Comparison of ENCODE assay signal across 16 cellular contexts in genomic region chr9:108517591-108518365, GRCh38.
"Had no signal": no experiment of that assay in that cellular context is flagged by ENCODE, and none has a peak within 500 bp of the region (broad histone marks: within the 10 kb centered on the region; RNA-seq: fewer than 3 reads in every experiment).

No MANE protein-coding gene starts in this region.

- H3K4me1 ChIP-seq: body of pancreas, lower lobe of right lung, pancreas, testis, vagina had no signal

- ATAC-seq: activated naive CD8-positive, alpha-beta T cell treated with anti-CD3 and anti-CD28 coated beads, Interleukin-2, amount 50 U/mL, for 24 hours; body of pancreas; lower lobe of right lung; natural killer cell treated with Interleukin-12 subunit alpha and Interleukin-12 subunit beta and Interleukin-15 and Interleukin-18, amount 100 ng/mL, for 72 hours; pancreas; sciatic nerve had no signal

- H3K36me3 ChIP-seq: lower lobe of right lung, pancreas, vagina had no signal

- DNase-seq: activated CD4-positive, alpha-beta memory T cell treated with anti-CD3 and anti-CD28 coated beads, Interleukin-2, amount 10 ng/mL, durations not matched to agents 7 days and 5 days; activated CD4-positive, alpha-beta T cell treated with anti-CD3 and anti-CD28 coated beads, Interleukin-2, amount 10 ng/mL, durations not matched to agents 24 days and 14 days; activated gamma-delta T cell; activated naive CD4-positive, alpha-beta T cell treated with anti-CD3 and anti-CD28 coated beads, Interleukin-2, amount 50 U/mL, for 16 hours; activated naive CD8-positive, alpha-beta T cell treated with anti-CD3 and anti-CD28 coated beads, Interleukin-2, amount 50 U/mL, for 24 hours; activated T-cell treated with anti-CD3 and anti-CD28 coated beads for 4 hours; body of pancreas; effector CD4-positive, alpha-beta T cell; lower lobe of right lung; pancreas; stimulated activated CD4-positive, alpha-beta T cell treated with anti-CD3 and anti-CD28 coated beads, Interleukin-2, amount 100 ng/mL, for 48 hours; stimulated activated naive CD4-positive, alpha-beta T cell; testis had no signal

- H3K27me3 ChIP-seq: body of pancreas, pancreas, testis, vagina had no signal

- H3K9me3 ChIP-seq: body of pancreas, lower lobe of right lung, pancreas, testis, vagina had no signal

- H3K27ac ChIP-seq: body of pancreas, lower lobe of right lung, pancreas, testis, vagina had no signal

- H3K4me3 ChIP-seq: body of pancreas, lower lobe of right lung, pancreas, testis, vagina had no signal
